Comparison of ENCODE assay signal across 8 cellular contexts in genomic region chr6:32796848-32797776, GRCh38. TPM values are rescaled to one million over a fixed set of nuclear protein-coding genes. Genes with fewer than 3 reads are reported as not detected.
DNase-seq lines count a peak whose midpoint lies in the region; ATAC-seq and TF ChIP-seq lines count a peak whose summit lies in the region.

No MANE protein-coding gene starts in this region.

- peaks cover 0 to 1% of the 10 kb centered on the region in 2 donors for H3K4me1 ChIP-seq in lung (ENCODE audit: control insufficient read depth in 2 of 2, insufficient read depth in 2 of 2, low read length in 2 of 2)

- H3K4me3 Mint-ChIP-seq in activated CD4-positive, alpha-beta memory T cell treated with anti-CD3 and anti-CD28 coated beads for 36 hours = peak overlapping the region; percentile 38

- H3K4me3 ChIP-seq in lung = no peak overlapping the region

- H3K27ac ChIP-seq in lung (ENCODE audit: low read depth in 1 of 2, low read length in 1 of 2) = peak overlapping the region in 1 of 2 donors; percentile 26

- H3K27me3 Mint-ChIP-seq in activated CD4-positive, alpha-beta memory T cell treated with anti-CD3 and anti-CD28 coated beads for 36 hours = peaks cover 54% of the 10 kb centered on the region

- 5 to 6% methylated on average over 30 of the region's 30 CpGs for WGBS in lung, 2 donors

- in situ Hi-C loops in ACHN (cut with HindIII; ENCODE audit: low pct_ligation_motif_present, low pct_unique_long_range_greater_than_20kb, low sequenced_read_pairs) (no loop called here), GM13976 (cut with MboI; ENCODE audit: low sequenced_read_pairs, unreplicated experiment) (loop anchor here (5.0 to 25.0 kb wide), 2 partner anchors 380 to 560 kb away; no protein-coding TSS in a partner anchor)

- peaks cover 16% of the 10 kb centered on the region for H3K4me1 Mint-ChIP-seq in activated CD4-positive, alpha-beta memory T cell treated with anti-CD3 and anti-CD28 coated beads for 36 hours (ENCODE audit: low read depth)

- no peaks in the 10 kb centered on the region for H3K36me3 Mint-ChIP-seq in activated CD4-positive, alpha-beta memory T cell treated with anti-CD3 and anti-CD28 coated beads for 36 hours

- TF ChIP-seq CTCF in GM13976 (IDR thresholded peaks at IDR 0.05; ENCODE audit: borderline replicate concordance, control extremely low read depth, extremely low read depth, insufficient read depth, missing control alignments) (peak; percentile 93), lung (IDR thresholded peaks at IDR 0.05; ENCODE audit: control extremely low read depth, extremely low read depth) (peak; percentile 92)

- CTCF ChIA-PET in activated CD4-positive, alpha-beta memory T cell treated with anti-CD3 and anti-CD28 coated beads for 36 hours (lab: Charles Lee) = interaction anchor here (0.8 to 5.3 kb wide), 7 partner anchors 10 to 383 kb away, joined by 3 to 37 read pairs (median 5); no protein-coding TSS in a partner anchor

- H3K27ac Mint-ChIP-seq in activated CD4-positive, alpha-beta memory T cell treated with anti-CD3 and anti-CD28 coated beads for 36 hours = no peak overlapping the region

- POLR2A ChIA-PET in activated CD4-positive, alpha-beta memory T cell treated with anti-CD3 and anti-CD28 coated beads for 36 hours (lab: Charles Lee) = no interaction called here

- intact Hi-C loops in activated CD4-positive, alpha-beta memory T cell treated with anti-CD3 and anti-CD28 coated beads for 36 hours (cut with micrococcal nuclease) = loop anchor here (1.0 to 10.0 kb wide), 2 partner anchors 384 to 552 kb away; no protein-coding TSS in a partner anchor

- DNase-seq in ACHN (peak; percentile 55), GM13976 (ENCODE audit: low spot score) (peak; percentile 53), NCI-H226 (peak; percentile 68), ecto neural progenitor cell (ENCODE audit: low spot score) (peak; percentile 80), lung (ENCODE audit: low spot score) (peak; percentile 76)
- DNase-seq in activated CD4-positive, alpha-beta memory T cell treated with anti-CD3 and anti-CD28 coated beads for 36 hours = peak; percentile 84
- DNase-seq in stimulated activated CD4-positive, alpha-beta T cell treated with anti-CD3 and anti-CD28 coated beads, TNF-alpha, amount 100 ng/mL, for 4 hours (ENCODE audit: low read depth in 3 of 3) = peak; percentile 63 to 80 (median 69)

- H3K27me3 ChIP-seq in lung (ENCODE audit: control insufficient read depth, insufficient read depth) = no peaks in the 10 kb centered on the region

- ATAC-seq in lung (ENCODE audit: insufficient read depth, low FRiP score) (peak; percentile 69), HG02981 (IDR thresholded peaks at IDR 0.05; ENCODE audit: unreplicated experiment) (no peak)

- no peaks in the 10 kb centered on the region for H3K9me3 ChIP-seq in lung (ENCODE audit: control insufficient read depth in 2 of 2, insufficient read depth in 1 of 2, low read length in 1 of 2)

- no peaks in the 10 kb centered on the region for H3K36me3 ChIP-seq in lung (ENCODE audit: control insufficient read depth in 2 of 2, insufficient read depth in 2 of 2, low read length in 2 of 2)

- no peaks in the 10 kb centered on the region for H3K9me3 Mint-ChIP-seq in activated CD4-positive, alpha-beta memory T cell treated with anti-CD3 and anti-CD28 coated beads for 36 hours

RNA-seq across cellular contexts. Expression of gene HLA-DOB, which starts 19.7 kb away (rescaled TPM):
- 1 to 10 TPM; 1.3 to 1.7 TPM for total RNA-seq in activated CD4-positive, alpha-beta memory T cell treated with anti-CD3 and anti-CD28 coated beads for 36 hours
- total RNA-seq in lung = 1 to 10 TPM; 1.3 to 1.4 TPM
- polyA plus RNA-seq in lung = 1 to 10 TPM; 1.2 to 2.7 TPM

RNA-seq across cellular contexts. Expression of gene HLA-DQB2, which starts 33.8 kb away (rescaled TPM):
- not detected for total RNA-seq in activated CD4-positive, alpha-beta memory T cell treated with anti-CD3 and anti-CD28 coated beads for 36 hours
- total RNA-seq in lung = 10 to 100 TPM in 1 of 2 donors, not detected in 1; 56.3 TPM
- polyA plus RNA-seq in lung = 1 to 10 TPM in 1 of 2 donors, under 1 TPM in 1; 0.74 to 1.9 TPM

RNA-seq across cellular contexts. Expression of gene TAP2, which starts 41.4 kb away (rescaled TPM):
- total RNA-seq in activated CD4-positive, alpha-beta memory T cell treated with anti-CD3 and anti-CD28 coated beads for 36 hours = 100 to 1,000 TPM; 134 to 143 TPM
- total RNA-seq in lung = 10 to 100 TPM; 15.2 to 63.2 TPM
- polyA plus RNA-seq in lung = 10 to 100 TPM; 25.3 to 58.7 TPM

RNA-seq across cellular contexts. Expression of gene PSMB8, which starts 46.7 kb away (rescaled TPM):
- total RNA-seq in activated CD4-positive, alpha-beta memory T cell treated with anti-CD3 and anti-CD28 coated beads for 36 hours = 100 to 1,000 TPM; 350 to 370 TPM
- 10 to 100 TPM; 40.4 to 79.0 TPM for total RNA-seq in lung
- polyA plus RNA-seq in lung = 100 to 1,000 TPM; 132 to 216 TPM

RNA-seq across cellular contexts. Expression of gene HLA-DQA2, which starts 55.9 kb away (rescaled TPM):
- not detected for total RNA-seq in activated CD4-positive, alpha-beta memory T cell treated with anti-CD3 and anti-CD28 coated beads for 36 hours
- 10 to 100 TPM in 1 of 2 donors, 1 to 10 TPM in 1; 1.8 to 15.3 TPM for total RNA-seq in lung
- polyA plus RNA-seq in lung = under 1 TPM; 0.22 to 0.86 TPM
